ENCODE assay signal across 14 cellular contexts in the genomic region with DNA sequence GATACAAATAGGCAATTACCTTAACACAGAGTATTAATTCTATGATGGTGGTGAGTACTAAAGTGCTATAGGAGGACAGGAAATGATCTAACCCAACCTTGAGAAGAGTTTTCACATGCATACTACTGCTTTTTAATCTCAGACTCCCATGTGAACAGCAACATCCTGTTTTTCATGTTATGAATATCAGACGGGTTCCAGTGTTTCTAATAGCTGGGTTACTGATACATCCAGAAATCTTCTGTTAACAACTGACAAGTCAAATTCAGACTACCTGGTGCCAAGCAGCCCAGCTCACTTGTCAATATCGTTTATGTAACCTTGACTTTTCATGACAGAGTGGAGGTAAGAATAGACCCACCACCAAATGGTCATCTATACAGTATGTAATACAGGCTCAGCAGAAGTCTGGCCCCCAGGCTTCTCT.
DNase-seq lines count a peak whose midpoint lies in the region; ATAC-seq and TF ChIP-seq lines count a peak whose summit lies in the region.
"Had no signal": no experiment of that assay in that cellular context is flagged by ENCODE, and none has a peak within 500 bp of the region (broad histone marks: within the 10 kb centered on the region; RNA-seq: fewer than 3 reads in every experiment).

No MANE protein-coding gene starts in this region.

- H3K27ac ChIP-seq in OCI-LY3 (ENCODE audit: low read length) = no peak overlapping the region
- H3K27ac ChIP-seq: suprapubic skin had no signal

- H3K4me3 Mint-ChIP-seq in activated CD4-positive, alpha-beta memory T cell treated with anti-CD3 and anti-CD28 coated beads, Interleukin-2, amount 10 ng/mL, durations not matched to agents 7 days and 5 days = no peak overlapping the region
- H3K4me3 Mint-ChIP-seq: activated naive CD4-positive, alpha-beta T cell treated with anti-CD3 and anti-CD28 coated beads for 36 hours; nephron progenitor cell had no signal

- peak overlapping the region; percentile 31; the same call in 1 of the 2 replicates for H2AFZ ChIP-seq in OCI-LY3 (ENCODE audit: low read depth, low read length)

- H3K79me2 ChIP-seq in OCI-LY3 (ENCODE audit: low read length) = no peaks in the 10 kb centered on the region

- H3K4me3 ChIP-seq in OCI-LY3 (ENCODE audit: low read length) = no peak overlapping the region
- H3K4me3 ChIP-seq: suprapubic skin had no signal

- no peaks in the 10 kb centered on the region for H4K20me1 ChIP-seq in OCI-LY3 (ENCODE audit: insufficient read depth, low read length)

- ATAC-seq in GM18499 (IDR thresholded peaks at IDR 0.05; ENCODE audit: insufficient read depth, unreplicated experiment) (peak; percentile 69), GM21360 (IDR thresholded peaks at IDR 0.05; ENCODE audit: unreplicated experiment) (peak; percentile 64), HG03025 (IDR thresholded peaks at IDR 0.05; ENCODE audit: low FRiP score, unreplicated experiment) (peak; percentile 76)

- no peaks in the 10 kb centered on the region for H3K9me3 ChIP-seq in OCI-LY3 (ENCODE audit: insufficient read depth, low read length)
- H3K9me3 ChIP-seq: suprapubic skin had no signal

- no peaks in the 10 kb centered on the region for H3K9me3 Mint-ChIP-seq in activated CD4-positive, alpha-beta memory T cell treated with anti-CD3 and anti-CD28 coated beads, Interleukin-2, amount 10 ng/mL, durations not matched to agents 7 days and 5 days
- H3K9me3 Mint-ChIP-seq: activated naive CD4-positive, alpha-beta T cell treated with anti-CD3 and anti-CD28 coated beads for 36 hours had no signal

- no peak for DNase-seq in NCI-H2107 (lab: John Stamatoyannopoulos, UW)
- DNase-seq in NCI-H1436 treated with DMSO at 0.1 percent for 48 hours (lab: John Stamatoyannopoulos, UW) = no peak
- DNase-seq in NCI-H1930 (lab: John Stamatoyannopoulos, UW) = no peak
- no peak for DNase-seq in activated CD4-positive, alpha-beta memory T cell treated with anti-CD3 and anti-CD28 coated beads, Interleukin-2, amount 10 ng/mL, durations not matched to agents 7 days and 5 days
- DNase-seq: activated naive CD4-positive, alpha-beta T cell treated with anti-CD3 and anti-CD28 coated beads for 36 hours; effector CD8-positive, alpha-beta T cell; GDM1; NCI-H2029; nephron progenitor cell had no signal

- no peak overlapping the region for H3K4me2 ChIP-seq in OCI-LY3 (ENCODE audit: low read length)

- H3K27me3 Mint-ChIP-seq in activated CD4-positive, alpha-beta memory T cell treated with anti-CD3 and anti-CD28 coated beads, Interleukin-2, amount 10 ng/mL, durations not matched to agents 7 days and 5 days = no peaks in the 10 kb centered on the region

- no peaks in the 10 kb centered on the region for H3K27me3 ChIP-seq in OCI-LY3 (ENCODE audit: low read depth, low read length)
- H3K27me3 ChIP-seq: suprapubic skin had no signal

- H3K27ac Mint-ChIP-seq in activated CD4-positive, alpha-beta memory T cell treated with anti-CD3 and anti-CD28 coated beads, Interleukin-2, amount 10 ng/mL, durations not matched to agents 7 days and 5 days = no peak overlapping the region
- H3K27ac Mint-ChIP-seq: activated naive CD4-positive, alpha-beta T cell treated with anti-CD3 and anti-CD28 coated beads for 36 hours; nephron progenitor cell had no signal

- CTCF ChIA-PET in activated CD4-positive, alpha-beta memory T cell treated with anti-CD3 and anti-CD28 coated beads, Interleukin-2, amount 10 ng/mL, durations not matched to agents 7 days and 5 days (lab: Charles Lee) = no interaction called here

- H3K4me1 ChIP-seq in OCI-LY3 (ENCODE audit: low read length) = peaks cover 6% of the 10 kb centered on the region
- H3K4me1 ChIP-seq: suprapubic skin had no signal

- H3K36me3 ChIP-seq in OCI-LY3 (replicated peaks; ENCODE audit: low read depth, low read length) = no peaks in the 10 kb centered on the region
- H3K36me3 ChIP-seq: suprapubic skin had no signal

- H3K36me3 Mint-ChIP-seq in activated CD4-positive, alpha-beta memory T cell treated with anti-CD3 and anti-CD28 coated beads, Interleukin-2, amount 10 ng/mL, durations not matched to agents 7 days and 5 days (ENCODE audit: low read depth) = no peaks in the 10 kb centered on the region

- no peak for TF ChIP-seq CTCF in OCI-LY3 (IDR thresholded peaks at IDR 0.05; ENCODE audit: low read depth, low read length)

- no peak overlapping the region for H3K9ac ChIP-seq in OCI-LY3 (ENCODE audit: low read length)

- POLR2A ChIA-PET in activated CD4-positive, alpha-beta memory T cell treated with anti-CD3 and anti-CD28 coated beads, Interleukin-2, amount 10 ng/mL, durations not matched to agents 7 days and 5 days (lab: Charles Lee) = no interaction called here

- no peaks in the 10 kb centered on the region for H3K4me1 Mint-ChIP-seq in activated CD4-positive, alpha-beta memory T cell treated with anti-CD3 and anti-CD28 coated beads, Interleukin-2, amount 10 ng/mL, durations not matched to agents 7 days and 5 days
- H3K4me1 Mint-ChIP-seq: nephron progenitor cell had no signal
